ENCODE assay signal across 8 cellular contexts in the genomic region with DNA sequence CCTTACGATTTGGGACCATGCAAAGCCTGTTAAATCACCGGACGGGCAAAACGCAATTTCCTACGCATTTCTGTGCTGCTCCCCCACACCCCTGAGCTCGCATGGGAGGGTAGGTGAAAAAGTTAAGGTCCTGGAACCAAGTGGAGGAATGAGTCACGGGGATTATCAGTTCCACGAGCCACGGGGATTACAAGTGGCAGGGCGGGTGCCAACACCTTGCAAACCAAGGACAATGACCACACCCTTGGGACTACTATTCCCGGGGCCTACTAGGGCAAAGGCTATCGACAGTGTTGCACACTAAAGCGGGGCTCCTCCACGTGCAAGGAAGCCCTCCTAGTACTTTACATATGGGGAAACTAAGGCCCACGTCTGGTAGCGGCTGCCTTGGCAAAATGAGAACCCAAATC. TPM values are rescaled to one million over a fixed set of nuclear protein-coding genes. Genes with fewer than 3 reads are reported as not detected.
DNase-seq lines count a peak whose midpoint lies in the region; ATAC-seq and TF ChIP-seq lines count a peak whose summit lies in the region.

No MANE protein-coding gene starts in this region.

- intact Hi-C loops in heart left ventricle (cut with DNase I) = loop anchor here in 1 of 10 donors (1.0 to 5.0 kb wide), 2 partner anchors 26 to 198 kb away; no protein-coding TSS in a partner anchor
- intact Hi-C loops in prostate gland (cut with DNase I) = loop anchor here (1.0 kb wide), 1 partner anchor 26 kb away; no protein-coding TSS in a partner anchor

- H3K4me3 ChIP-seq in AG04450 (ENCODE audit: low read depth, low read length) = peak overlapping the region; percentile 65
- peak overlapping the region; percentile 57 to 89 (median 76) for H3K4me3 ChIP-seq in heart left ventricle
- peak overlapping the region; percentile 54 to 73 for H3K4me3 ChIP-seq in prostate gland

- H3K9me3 ChIP-seq in AG04450 (ENCODE audit: control insufficient read depth, insufficient read depth, low read length) (no peaks in the 10 kb centered on the region), KOPT-K1 (ENCODE audit: insufficient read depth, low read length, poor library complexity, severe bottlenecking) (no peaks in the 10 kb centered on the region), heart left ventricle (no peaks in the 10 kb centered on the region), prostate gland (no peaks in the 10 kb centered on the region)

- CTCF ChIA-PET in AG04450 (lab: Charles Lee) = interaction anchor here (0.6 to 1.6 kb wide), 4 partner anchors 69 to 200 kb away, joined by 3 to 8 read pairs (median 4); no protein-coding TSS in a partner anchor

- H3K4me1 ChIP-seq in heart left ventricle (peaks cover 0 to 37% (median 21%) of the 10 kb centered on the region in 12 donors), prostate gland (replicated peaks) (no peaks in the 10 kb centered on the region)

- TF ChIP-seq CTCF in AG04450 (IDR thresholded peaks at IDR 0.05; ENCODE audit: low read depth, low read length) = no peak
- TF ChIP-seq CTCF in heart left ventricle (IDR thresholded peaks at IDR 0.05) = no peak
- TF ChIP-seq CTCF in prostate gland (IDR thresholded peaks at IDR 0.05) = no peak

- peak; percentile 6 for ATAC-seq in GM19324 (IDR thresholded peaks at IDR 0.05; ENCODE audit: low FRiP score, unreplicated experiment)
- peak; percentile 8 to 34 for ATAC-seq in activated naive CD4-positive, alpha-beta T cell treated with anti-CD3 and anti-CD28 coated beads, Interleukin-2, amount 50 U/mL, for 72 hours
- ATAC-seq in heart left ventricle = peak; percentile 16 to 72 (median 50)

- no peaks in the 10 kb centered on the region for H3K9me3 Mint-ChIP-seq in activated naive CD4-positive, alpha-beta T cell treated with anti-CD3 and anti-CD28 coated beads, Interleukin-2, amount 50 U/mL, for 72 hours

- peaks cover 19 to 25% of the 10 kb centered on the region in 2 donors for H3K36me3 Mint-ChIP-seq in activated naive CD4-positive, alpha-beta T cell treated with anti-CD3 and anti-CD28 coated beads, Interleukin-2, amount 50 U/mL, for 72 hours

- no peak for TF ChIP-seq POLR2A in heart left ventricle (IDR thresholded peaks at IDR 0.05)
- no peak for TF ChIP-seq POLR2A in prostate gland (IDR thresholded peaks at IDR 0.05)

- DNase-seq in AG04450 (ENCODE audit: low read depth, low spot score) (no peak), heart left ventricle (peak in 4 of 5 donors; percentile 37 to 77 (median 59)), prostate gland (ENCODE audit: low spot score) (peak; percentile 32), GM19238 (ENCODE audit: insufficient read length, low spot score) (no peak)
- DNase-seq in activated naive CD4-positive, alpha-beta T cell treated with anti-CD3 and anti-CD28 coated beads, Interleukin-2, amount 50 U/mL, for 72 hours (ENCODE audit: low spot score in 2 of 2) = peak in 1 of 2 donors; percentile 7
- DNase-seq in effector CD4-positive, alpha-beta T cell = no peak

- WGBS in heart left ventricle, 4 donors = 12 to 27% (median 20%) methylated on average over 10 to 16 of the region's 16 CpGs
- 8% methylated on average over 16 of the region's 16 CpGs for WGBS in prostate gland

- H3K27ac ChIP-seq in AG04450 (ENCODE audit: low read depth, low read length) (peak overlapping the region; percentile 47), KOPT-K1 (ENCODE audit: low read depth, low read length, poor library complexity, severe bottlenecking) (peak overlapping the region; percentile 66), heart left ventricle (peak overlapping the region; percentile 36 to 92 (median 88)), prostate gland (peak overlapping the region; percentile 76 to 79)

- peak overlapping the region; percentile 97 to 100 for H3K27ac Mint-ChIP-seq in activated naive CD4-positive, alpha-beta T cell treated with anti-CD3 and anti-CD28 coated beads, Interleukin-2, amount 50 U/mL, for 72 hours

- H3K36me3 ChIP-seq in KOPT-K1 (ENCODE audit: insufficient read depth, low read length) = peaks cover 46% of the 10 kb centered on the region
- peaks cover 0 to 60% (median 49%) of the 10 kb centered on the region in 9 donors for H3K36me3 ChIP-seq in heart left ventricle
- H3K36me3 ChIP-seq in prostate gland = peaks cover 0 to 4% of the 10 kb centered on the region in 2 donors

- H3K27me3 ChIP-seq in AG04450 (ENCODE audit: control insufficient read depth, insufficient read depth, low read length) (no peaks in the 10 kb centered on the region), heart left ventricle (no peaks in the 10 kb centered on the region), prostate gland (replicated peaks; ENCODE audit: insufficient read depth) (no peaks in the 10 kb centered on the region)

- POLR2A ChIA-PET in AG04450 (lab: Yijun Ruan, JAX) = interaction anchor here (0.9 to 2.7 kb wide), 16 partner anchors 8 to 258 kb away, joined by 3 to 23 read pairs (median 4); partner anchors contain the start of genes C2orf68, MAT2A, RNF181 and SH2D6

RNA-seq across cellular contexts. Expression of gene RETSAT, which starts 0.4 kb away (rescaled TPM):
- 35.5 and 38.0 TPM in 2 replicates for polyA plus RNA-seq in AG04450 (2011; rRNA removed)
- 42.1 and 47.4 TPM in 2 replicates for polyA minus RNA-seq in AG04450 (2011; rRNA and poly(A)+ RNA removed)
- total RNA-seq in activated naive CD4-positive, alpha-beta T cell treated with anti-CD3 and anti-CD28 coated beads, Interleukin-2, amount 50 U/mL, for 72 hours = 10 to 100 TPM; 20.2 to 27.7 TPM
- total RNA-seq in heart left ventricle = 10 to 100 TPM; 27.5 to 74.9 (median 50.9) TPM
- 10 to 100 TPM; 22.5 to 36.3 TPM for polyA plus RNA-seq in heart left ventricle
- 10 to 100 TPM; 51.1 to 72.6 TPM for total RNA-seq in prostate gland

RNA-seq across cellular contexts. Expression of gene ELMOD3, which starts 0.7 kb away (rescaled TPM):
- polyA plus RNA-seq in AG04450 (2011; rRNA removed) (17.2 and 17.8 TPM in 2 replicates), heart left ventricle (10 to 100 TPM; 10.2 to 12.5 TPM)
- polyA minus RNA-seq in AG04450 (2011; rRNA and poly(A)+ RNA removed) = 16.1 and 17.1 TPM in 2 replicates
- total RNA-seq in activated naive CD4-positive, alpha-beta T cell treated with anti-CD3 and anti-CD28 coated beads, Interleukin-2, amount 50 U/mL, for 72 hours = 10 to 100 TPM; 11.9 to 30.1 TPM
- total RNA-seq in heart left ventricle (10 to 100 TPM in 4 of 9 donors, 1 to 10 TPM in 5; 6.0 to 18.0 (median 9.5) TPM), prostate gland (10 to 100 TPM; 31.6 to 32.1 TPM)

RNA-seq across cellular contexts. Expression of gene TGOLN2, which starts 26.1 kb away (rescaled TPM):
- polyA plus RNA-seq in AG04450 (2011; rRNA removed) = 121 and 155 TPM in 2 replicates
- polyA minus RNA-seq in AG04450 (2011; rRNA and poly(A)+ RNA removed) = 69.4 and 78.0 TPM in 2 replicates
- 100 to 1,000 TPM in 1 of 2 donors, 10 to 100 TPM in 1; 92.2 to 112 TPM for total RNA-seq in activated naive CD4-positive, alpha-beta T cell treated with anti-CD3 and anti-CD28 coated beads, Interleukin-2, amount 50 U/mL, for 72 hours
- total RNA-seq in heart left ventricle = 100 to 1,000 TPM in 2 of 9 donors, 10 to 100 TPM in 7; 70.7 to 130 (median 83.5) TPM
- 10 to 100 TPM; 15.5 to 57.3 TPM for polyA plus RNA-seq in heart left ventricle
- total RNA-seq in prostate gland = 100 to 1,000 TPM; 140 to 165 TPM

RNA-seq across cellular contexts. Expression of gene CAPG, which starts 56.3 kb away (rescaled TPM):
- 70.5 and 97.8 TPM in 2 replicates for polyA plus RNA-seq in AG04450 (2011; rRNA removed)
- polyA minus RNA-seq in AG04450 (2011; rRNA and poly(A)+ RNA removed) = 34.6 and 62.9 TPM in 2 replicates
- total RNA-seq in activated naive CD4-positive, alpha-beta T cell treated with anti-CD3 and anti-CD28 coated beads, Interleukin-2, amount 50 U/mL, for 72 hours = 10 to 100 TPM; 38.0 to 39.8 TPM
- 10 to 100 TPM in 3 of 9 donors, 1 to 10 TPM in 6; 2.8 to 91.6 (median 4.5) TPM for total RNA-seq in heart left ventricle
- 10 to 100 TPM in 1 of 2 donors, 1 to 10 TPM in 1; 2.9 to 15.6 TPM for polyA plus RNA-seq in heart left ventricle
- 10 to 100 TPM; 80.7 to 96.1 TPM for total RNA-seq in prostate gland

Comparison
In these comparisons a context has a peak if more than half of its experiments do, and no peak if none do; other contexts are left out.
1. DNase-seq: peak in heart left ventricle (4 of 5) and prostate gland (single experiment); none in AG04450 (single experiment), GM19238 (single experiment) and effector CD4-positive, alpha-beta T cell (single experiment).
2. Peak in every context shown above with its lines, with median percentiles within 50 percentile points of each other: H3K27ac ChIP-seq, H3K4me3 ChIP-seq and ATAC-seq.